In genomic region chr21:42653492-42654061, GRCh38 we compare ENCODE assay signal across 2 cellular contexts.
TF ChIP-seq lines count a peak whose summit lies in the region.

Gene PDE9A (plus strand): TSS chr21:42653621. CDS start chr21:42653815, 194 bp downstream.

TF ChIP-seq in K562, 482 proteins besides CTCF, POLR2A, EP300 and RAD21:
- TF ChIP-seq ZNF280A (IDR thresholded peaks at IDR 0.05; ENCODE audit: low read depth, partially characterized antibody): no peak
- TF ChIP-seq CCAR2 (IDR thresholded peaks at IDR 0.05; ENCODE audit: low read depth, low read length): no peak
- no peak for TF ChIP-seq CHD4 (IDR thresholded peaks at IDR 0.05; ENCODE audit: insufficient read depth, insufficient replicate concordance, low read depth, low read length, poor library complexity, severe bottlenecking)
- TF ChIP-seq COPS2 (conservative IDR thresholded peaks at IDR 0.05): no peak
- no peak for TF ChIP-seq PRPF4 (IDR thresholded peaks at IDR 0.05; ENCODE audit: insufficient read depth, low read depth, low read length, poor library complexity, severe bottlenecking)
- TF ChIP-seq VEZF1 (CRISPR knock-in tag; IDR thresholded peaks at IDR 0.05): peak; percentile 11; the same call in 1 of the 2 replicates
- no peak for TF ChIP-seq EZH2 (IDR thresholded peaks at IDR 0.05; ENCODE audit: borderline replicate concordance, low read depth, low read length)
- peak; percentile 33 for TF ChIP-seq PCBP1 (IDR thresholded peaks at IDR 0.05; ENCODE audit: low read depth, low read length, poor library complexity, severe bottlenecking)
- peak; percentile 83 for TF ChIP-seq HNRNPK (IDR thresholded peaks at IDR 0.05; ENCODE audit: low read depth, low read length, poor library complexity, severe bottlenecking)
- TF ChIP-seq ADNP (tag; IDR thresholded peaks at IDR 0.05): no peak
- no peak for TF ChIP-seq CAMTA2 (CRISPR knock-in tag; conservative IDR thresholded peaks at IDR 0.05)
- TF ChIP-seq, protein P1, sequence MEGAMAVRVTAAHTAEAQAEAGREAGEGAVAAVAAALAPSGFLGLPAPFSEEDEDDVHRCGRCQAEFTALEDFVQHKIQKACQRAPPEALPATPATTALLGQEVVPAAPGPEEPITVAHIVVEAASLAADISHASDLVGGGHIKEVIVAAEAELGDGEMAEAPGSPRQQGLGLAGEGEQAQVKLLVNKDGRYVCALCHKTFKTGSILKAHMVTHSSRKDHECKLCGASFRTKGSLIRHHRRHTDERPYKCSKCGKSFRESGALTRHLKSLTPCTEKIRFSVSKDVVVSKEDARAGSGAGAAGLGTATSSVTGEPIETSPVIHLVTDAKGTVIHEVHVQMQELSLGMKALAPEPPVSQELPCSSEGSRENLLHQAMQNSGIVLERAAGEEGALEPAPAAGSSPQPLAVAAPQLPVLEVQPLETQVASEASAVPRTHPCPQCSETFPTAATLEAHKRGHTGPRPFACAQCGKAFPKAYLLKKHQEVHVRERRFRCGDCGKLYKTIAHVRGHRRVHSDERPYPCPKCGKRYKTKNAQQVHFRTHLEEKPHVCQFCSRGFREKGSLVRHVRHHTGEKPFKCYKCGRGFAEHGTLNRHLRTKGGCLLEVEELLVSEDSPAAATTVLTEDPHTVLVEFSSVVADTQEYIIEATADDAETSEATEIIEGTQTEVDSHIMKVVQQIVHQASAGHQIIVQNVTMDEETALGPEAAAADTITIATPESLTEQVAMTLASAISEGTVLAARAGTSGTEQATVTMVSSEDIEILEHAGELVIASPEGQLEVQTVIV (CRISPR knock-in tag; IDR thresholded peaks at IDR 0.05; ENCODE audit: borderline replicate concordance): no peak
- no peak for TF ChIP-seq CSDE1 (IDR thresholded peaks at IDR 0.05)
- TF ChIP-seq KAT2B (IDR thresholded peaks at IDR 0.05; ENCODE audit: low read depth, low read length): no peak
- TF ChIP-seq, protein P2, sequence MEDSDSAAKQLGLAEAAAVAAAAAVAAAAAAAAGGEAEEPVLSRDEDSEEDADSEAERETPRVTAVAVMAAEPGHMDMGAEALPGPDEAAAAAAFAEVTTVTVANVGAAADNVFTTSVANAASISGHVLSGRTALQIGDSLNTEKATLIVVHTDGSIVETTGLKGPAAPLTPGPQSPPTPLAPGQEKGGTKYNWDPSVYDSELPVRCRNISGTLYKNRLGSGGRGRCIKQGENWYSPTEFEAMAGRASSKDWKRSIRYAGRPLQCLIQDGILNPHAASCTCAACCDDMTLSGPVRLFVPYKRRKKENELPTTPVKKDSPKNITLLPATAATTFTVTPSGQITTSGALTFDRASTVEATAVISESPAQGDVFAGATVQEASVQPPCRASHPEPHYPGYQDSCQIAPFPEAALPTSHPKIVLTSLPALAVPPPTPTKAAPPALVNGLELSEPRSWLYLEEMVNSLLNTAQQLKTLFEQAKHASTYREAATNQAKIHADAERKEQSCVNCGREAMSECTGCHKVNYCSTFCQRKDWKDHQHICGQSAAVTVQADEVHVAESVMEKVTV (CRISPR knock-in tag; IDR thresholded peaks at IDR 0.05): no peak
- no peak for TF ChIP-seq ZNF507 (tag; conservative IDR thresholded peaks at IDR 0.05)

TF ChIP-seq in HepG2, 621 proteins besides CTCF, POLR2A, EP300 and RAD21:
- TF ChIP-seq ZBTB2 (CRISPR knock-in tag; IDR thresholded peaks at IDR 0.05; ENCODE audit: low read depth) (0 out of 2 replicates have a peak, but pooled peaks have one; percentile 42), PATZ1 (CRISPR knock-in tag; IDR thresholded peaks at IDR 0.05) (peak; percentile 60), ZEB1 (IDR thresholded peaks at IDR 0.05; ENCODE audit: insufficient replicate concordance, low read depth) (peak; percentile 29), HNRNPK (IDR thresholded peaks at IDR 0.05; ENCODE audit: low read depth, low read length, poor library complexity, severe bottlenecking) (peak; percentile 90), NFYB (CRISPR knock-in tag; IDR thresholded peaks at IDR 0.05) (no peak), ZBTB7B (CRISPR knock-in tag; IDR thresholded peaks at IDR 0.05) (no peak), MAX (IDR thresholded peaks at IDR 0.05) (peak; percentile 22; the same call in 1 of the 2 replicates), HNRNPLL (IDR thresholded peaks at IDR 0.05; ENCODE audit: low read depth, low read length, poor library complexity, severe bottlenecking) (peak; percentile 4), ZNF558 (CRISPR knock-in tag; IDR thresholded peaks at IDR 0.05; ENCODE audit: borderline replicate concordance) (no peak), ZNF281 (CRISPR knock-in tag; IDR thresholded peaks at IDR 0.05; ENCODE audit: borderline replicate concordance) (peak; percentile 62; the same call in 1 of the 2 replicates)
- TF ChIP-seq, protein P3, sequence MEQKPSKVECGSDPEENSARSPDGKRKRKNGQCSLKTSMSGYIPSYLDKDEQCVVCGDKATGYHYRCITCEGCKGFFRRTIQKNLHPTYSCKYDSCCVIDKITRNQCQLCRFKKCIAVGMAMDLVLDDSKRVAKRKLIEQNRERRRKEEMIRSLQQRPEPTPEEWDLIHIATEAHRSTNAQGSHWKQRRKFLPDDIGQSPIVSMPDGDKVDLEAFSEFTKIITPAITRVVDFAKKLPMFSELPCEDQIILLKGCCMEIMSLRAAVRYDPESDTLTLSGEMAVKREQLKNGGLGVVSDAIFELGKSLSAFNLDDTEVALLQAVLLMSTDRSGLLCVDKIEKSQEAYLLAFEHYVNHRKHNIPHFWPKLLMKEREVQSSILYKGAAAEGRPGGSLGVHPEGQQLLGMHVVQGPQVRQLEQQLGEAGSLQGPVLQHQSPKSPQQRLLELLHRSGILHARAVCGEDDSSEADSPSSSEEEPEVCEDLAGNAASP (CRISPR knock-in tag; IDR thresholded peaks at IDR 0.05; ENCODE audit: borderline replicate concordance): no peak
